In genomic region chr7:75518842-75519241, GRCh38 we compare ENCODE assay signal across 11 cellular contexts. TPM values are rescaled to one million over a fixed set of nuclear protein-coding genes. Genes with fewer than 3 reads are reported as not detected.
"Had no signal": no experiment of that assay in that cellular context is flagged by ENCODE, and none has a peak within 500 bp of the region (broad histone marks: within the 10 kb centered on the region; RNA-seq: fewer than 3 reads in every experiment).

No MANE protein-coding gene starts in this region.

RNA-seq across cellular contexts. Expression of gene SPDYE5, which starts 26.7 kb away (rescaled TPM):
- total RNA-seq: activated CD4-positive, alpha-beta memory T cell treated with anti-CD3 and anti-CD28 coated beads, Interleukin-2, amount 10 ng/mL, durations not matched to agents 7 days and 5 days; activated CD4-positive, alpha-beta T cell treated with anti-CD3 and anti-CD28 coated beads for 36 hours; activated CD4-positive, alpha-beta T cell treated with anti-CD3 and anti-CD28 coated beads, Interleukin-2, amount 10 ng/mL, durations not matched to agents 7 days and 5 days; activated CD8-positive, alpha-beta T cell treated with anti-CD3 and anti-CD28 coated beads, Interleukin-2, amount 10 ng/mL, durations not matched to agents 7 days and 5 days; activated T-helper 2 cell treated with anti-CD3 and anti-CD28 coated beads, Interferon-gamma antibody, Interleukin-2, Interleukin-4, amounts not matched to agents 10 μg/mL and 5 μg/mL and 100 μg/mL, durations not matched to agents 14 hours and 24 hours and 36 hours; aorta; astrocyte; body of pancreas; breast epithelium; cardiac septum; WTC11 had no signal
